25 cellular contexts compared by ENCODE assay signal in the genomic region with DNA sequence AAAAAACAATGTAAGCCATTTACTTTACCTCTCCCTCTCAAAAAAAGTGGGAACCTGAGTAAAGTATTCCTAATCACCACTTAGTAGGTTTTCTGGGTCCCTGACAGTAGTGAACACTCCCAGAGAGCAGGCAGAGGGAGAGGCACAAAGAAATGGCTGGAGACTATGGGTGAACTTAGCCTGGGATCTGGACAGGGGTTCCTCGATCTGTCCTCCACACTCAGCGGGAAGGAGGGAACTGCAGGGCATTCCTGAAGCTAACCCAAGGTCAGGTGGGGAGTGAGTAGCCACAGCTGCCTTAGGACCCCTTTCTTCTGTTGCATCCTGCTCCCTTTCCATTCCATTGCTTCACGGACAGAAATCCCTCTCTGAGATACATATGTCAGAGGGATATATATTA.
A peak's percentile ranks its signal among the peaks of the same experiment; 100 is the strongest.
DNase-seq lines count a peak whose midpoint lies in the region; ATAC-seq, FAIRE-seq and TF ChIP-seq lines count a peak whose summit lies in the region.
"Had no signal": no experiment of that assay in that cellular context is flagged by ENCODE, and none has a peak within 500 bp of the region (broad histone marks: within the 10 kb centered on the region; RNA-seq: fewer than 3 reads in every experiment).

No MANE protein-coding gene starts in this region.

- no peaks in the 10 kb centered on the region for H3K79me2 ChIP-seq in keratinocyte (ENCODE audit: control insufficient read depth, insufficient read depth, low read length)
- H3K79me2 ChIP-seq: parathyroid adenoma had no signal

- H3K4me3 ChIP-seq in adipocyte (ENCODE audit: low read length) (peak overlapping the region; percentile 75), keratinocyte (ENCODE audit: control insufficient read depth in 2 of 3, extremely low read depth in 1 of 3, insufficient read depth in 2 of 3, low read depth in 1 of 3, low read length in 3 of 3) (no peak overlapping the region), vagina (no peak overlapping the region)

- H3K27ac Mint-ChIP-seq in activated CD4-positive, alpha-beta T cell treated with anti-CD3 and anti-CD28 coated beads, Interleukin-2, amount 10 ng/mL, durations not matched to agents 24 days and 14 days = no peak overlapping the region
- H3K27ac Mint-ChIP-seq: activated B cell treated with CpG ODN at 0.5 μM for 24 hours; activated CD8-positive, alpha-beta T cell treated with anti-CD3 and anti-CD28 coated beads for 36 hours; activated naive CD4-positive, alpha-beta T cell treated with anti-CD3 and anti-CD28 coated beads for 36 hours; stimulated activated naive CD8-positive, alpha-beta T cell treated with anti-CD3 and anti-CD28 coated beads, Interleukin-15, Interleukin-2, amounts not matched to agents 100 ng/mL and 50 ng/mL, for 24 hours had no signal

- no peaks in the 10 kb centered on the region for H4K20me1 ChIP-seq in keratinocyte (ENCODE audit: control insufficient read depth, extremely low read depth, insufficient read depth, low read length)

- no peak for FAIRE-seq in keratinocyte (lab: Jason Lieb, UNC)

- no peak for ATAC-seq in activated CD4-positive, CD25-positive, alpha-beta regulatory T cell treated with anti-CD3 and anti-CD28 coated beads, Interleukin-2, amount 50 U/mL, for 24 hours
- ATAC-seq: activated CD8-positive, alpha-beta T cell treated with anti-CD3 and anti-CD28 coated beads for 36 hours; esophagus mucosa had no signal

- H3K9ac ChIP-seq in adipocyte (ENCODE audit: low read length) (peak overlapping the region; percentile 76), keratinocyte (ENCODE audit: control insufficient read depth, extremely low read depth, insufficient read depth, low read length) (no peak overlapping the region)
- H3K9ac ChIP-seq: parathyroid adenoma had no signal

- H3K27ac ChIP-seq in keratinocyte (ENCODE audit: control insufficient read depth, insufficient read depth, low read length) (peak overlapping the region; percentile 56), vagina (peak overlapping the region; percentile 42)
- H3K27ac ChIP-seq: parathyroid adenoma, PC-9 had no signal

- TF ChIP-seq POLR2A in vagina (IDR thresholded peaks at IDR 0.05) = no peak

- DNase-seq in activated CD4-positive, alpha-beta T cell treated with anti-CD3 and anti-CD28 coated beads, Interleukin-2, amount 10 ng/mL, durations not matched to agents 24 days and 14 days = peak; percentile 22
- no peak for DNase-seq in activated CD4-positive, alpha-beta T cell treated with anti-CD3 and anti-CD28 coated beads, Interleukin-2, amount 50 U/mL, for 4 hours
- no peak for DNase-seq in adipocyte (ENCODE audit: low read depth)
- no peak for DNase-seq in keratinocyte (ENCODE audit: low read depth, low spot score)
- DNase-seq in vagina (ENCODE audit: extremely low spot score in 2 of 2) = no peak
- DNase-seq in AG08395 (ENCODE audit: low spot score) = no peak
- no peak for DNase-seq in Ammon's horn (ENCODE audit: low spot score)
- DNase-seq: 8988T; activated B cell treated with CpG ODN at 0.5 μM for 24 hours; activated CD8-positive, alpha-beta T cell treated with anti-CD3 and anti-CD28 coated beads for 36 hours; activated naive CD4-positive, alpha-beta T cell treated with anti-CD3 and anti-CD28 coated beads for 36 hours; activated T-cell treated with anti-CD3 and anti-CD28 coated beads, Interleukin-2, amount 50 U/mL, for 1 hour; anterior cingulate cortex; C1 segment of cervical spinal cord; effector CD8-positive, alpha-beta T cell; midbrain; NCI-H187; NCI-H2227 treated with DMSO at 0.1 percent for 48 hours; PC-9; stimulated activated CD4-positive, alpha-beta T cell treated with anti-CD3 and anti-CD28 coated beads, Interleukin-2, amount 100 ng/mL, for 48 hours; trophoblast cell had no signal

- H3K27me3 ChIP-seq in adipocyte (replicated peaks; ENCODE audit: control insufficient read depth, insufficient read depth, low read length) = no peaks in the 10 kb centered on the region
- no peaks in the 10 kb centered on the region for H3K27me3 ChIP-seq in keratinocyte (ENCODE audit: control insufficient read depth, extremely low read depth, insufficient read depth, low read length)
- no peaks in the 10 kb centered on the region for H3K27me3 ChIP-seq in vagina

- no peak overlapping the region for H3K4me3 Mint-ChIP-seq in activated CD4-positive, alpha-beta T cell treated with anti-CD3 and anti-CD28 coated beads, Interleukin-2, amount 10 ng/mL, durations not matched to agents 24 days and 14 days
- H3K4me3 Mint-ChIP-seq: activated B cell treated with CpG ODN at 0.5 μM for 24 hours; activated CD8-positive, alpha-beta T cell treated with anti-CD3 and anti-CD28 coated beads for 36 hours; activated naive CD4-positive, alpha-beta T cell treated with anti-CD3 and anti-CD28 coated beads for 36 hours; stimulated activated naive CD8-positive, alpha-beta T cell treated with anti-CD3 and anti-CD28 coated beads, Interleukin-15, Interleukin-2, amounts not matched to agents 100 ng/mL and 50 ng/mL, for 24 hours had no signal

- intact Hi-C loops in activated CD4-positive, alpha-beta T cell treated with anti-CD3 and anti-CD28 coated beads, Interleukin-2, amount 10 ng/mL, durations not matched to agents 24 days and 14 days (cut with micrococcal nuclease) = no loop called here
- intact Hi-C loops in vagina (cut with DNase I) = no loop called here

- H3K4me1 ChIP-seq in adipocyte (ENCODE audit: control insufficient read depth, insufficient read depth, low read length) = peaks cover 18% of the 10 kb centered on the region
- peaks cover 18% of the 10 kb centered on the region for H3K4me1 ChIP-seq in keratinocyte (ENCODE audit: control insufficient read depth, extremely low read depth, insufficient read depth, low read length)
- peaks cover 20% of the 10 kb centered on the region for H3K4me1 ChIP-seq in vagina

- peaks cover 4% of the 10 kb centered on the region for H3K27me3 Mint-ChIP-seq in activated CD4-positive, alpha-beta T cell treated with anti-CD3 and anti-CD28 coated beads, Interleukin-2, amount 10 ng/mL, durations not matched to agents 24 days and 14 days

- TF ChIP-seq CTCF in keratinocyte (optimal IDR thresholded peaks at IDR 0.05 in 1 of 3, IDR thresholded peaks at IDR 0.05 in 1 of 3, conservative IDR thresholded peaks at IDR 0.05 in 1 of 3; ENCODE audit: extremely low read depth in 1 of 3, insufficient read depth in 2 of 3, low read length in 3 of 3) (no peak), vagina (IDR thresholded peaks at IDR 0.05) (no peak)

- peaks cover 6% of the 10 kb centered on the region for H3K9me3 ChIP-seq in adipocyte (ENCODE audit: control insufficient read depth, low read length)
- H3K9me3 ChIP-seq in keratinocyte (ENCODE audit: control insufficient read depth, low read depth, low read length) = peaks cover 2% of the 10 kb centered on the region
- H3K9me3 ChIP-seq in vagina = no peaks in the 10 kb centered on the region

- no peaks in the 10 kb centered on the region for H3K36me3 ChIP-seq in adipocyte (ENCODE audit: control insufficient read depth, insufficient read depth, low read length, severe bottlenecking)
- no peaks in the 10 kb centered on the region for H3K36me3 ChIP-seq in keratinocyte (ENCODE audit: control insufficient read depth in 2 of 2, extremely low read depth in 1 of 2, insufficient read depth in 2 of 2, low read length in 2 of 2)
- no peaks in the 10 kb centered on the region for H3K36me3 ChIP-seq in vagina

- no peaks in the 10 kb centered on the region for H3K9me3 Mint-ChIP-seq in activated CD4-positive, alpha-beta T cell treated with anti-CD3 and anti-CD28 coated beads, Interleukin-2, amount 10 ng/mL, durations not matched to agents 24 days and 14 days
- H3K9me3 Mint-ChIP-seq: activated B cell treated with CpG ODN at 0.5 μM for 24 hours; activated naive CD4-positive, alpha-beta T cell treated with anti-CD3 and anti-CD28 coated beads for 36 hours; stimulated activated naive CD8-positive, alpha-beta T cell treated with anti-CD3 and anti-CD28 coated beads, Interleukin-15, Interleukin-2, amounts not matched to agents 100 ng/mL and 50 ng/mL, for 24 hours had no signal

- no peak overlapping the region for H3K4me2 ChIP-seq in keratinocyte (ENCODE audit: control insufficient read depth, extremely low read depth, insufficient read depth, low read depth, low read length)

- H3K9me1 ChIP-seq in keratinocyte (ENCODE audit: control insufficient read depth, extremely low read depth, insufficient read depth, low read length) = no peaks in the 10 kb centered on the region

- H3K36me3 Mint-ChIP-seq in activated CD4-positive, alpha-beta T cell treated with anti-CD3 and anti-CD28 coated beads, Interleukin-2, amount 10 ng/mL, durations not matched to agents 24 days and 14 days (ENCODE audit: low read depth) = no peaks in the 10 kb centered on the region

- no peak overlapping the region for H2AFZ ChIP-seq in keratinocyte (ENCODE audit: control insufficient read depth, low read length)
- H2AFZ ChIP-seq: parathyroid adenoma, PC-9 had no signal

- dilution Hi-C loops in keratinocyte (cut with MboI; ENCODE audit: extremely low pct_ligation_motif_present, low sequenced_read_pairs) = no loop called here

- H3K4me1 Mint-ChIP-seq in activated CD4-positive, alpha-beta T cell treated with anti-CD3 and anti-CD28 coated beads, Interleukin-2, amount 10 ng/mL, durations not matched to agents 24 days and 14 days = peaks cover 3% of the 10 kb centered on the region
